In the genomic region with DNA sequence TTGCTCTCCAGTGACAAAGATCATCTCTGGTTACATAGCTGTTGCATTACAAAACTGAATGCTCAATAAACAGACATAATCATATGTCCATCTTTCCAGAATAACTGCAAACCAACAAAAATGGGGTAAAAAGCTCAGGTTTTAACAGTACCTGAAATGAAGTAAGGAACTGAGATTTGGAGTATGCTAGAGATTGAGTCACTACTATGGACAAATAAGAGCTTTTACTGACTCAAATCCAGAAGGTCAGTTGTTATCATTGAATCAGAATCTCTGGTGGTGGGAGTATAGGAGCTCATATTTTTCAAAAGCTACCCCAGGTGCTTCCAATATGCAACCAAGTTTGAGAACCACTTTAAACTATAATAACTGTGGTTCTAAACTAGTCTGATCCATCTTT, we compare ENCODE assay signal across 15 cellular contexts.
"Had no signal": no experiment of that assay in that cellular context is flagged by ENCODE, and none has a peak within 500 bp of the region (broad histone marks: within the 10 kb centered on the region; RNA-seq: fewer than 3 reads in every experiment).

No MANE protein-coding gene starts in this region.

- H3K27ac Mint-ChIP-seq: nephron progenitor cell had no signal

- H3K27me3 ChIP-seq: adrenal gland, breast epithelium, transverse colon, uterus had no signal

- H3K27ac ChIP-seq: adrenal gland, breast epithelium, coronary artery, lower lobe of right lung, transverse colon, uterus, VCaP had no signal

- ATAC-seq: lower lobe of right lung had no signal

- H3K9me3 Mint-ChIP-seq: nephron progenitor cell had no signal

- H3K4me1 ChIP-seq: breast epithelium, uterus had no signal

- H3K4me3 Mint-ChIP-seq: nephron progenitor cell had no signal

- DNase-seq: activated CD8-positive, alpha-beta memory T cell treated with anti-CD3 and anti-CD28 coated beads for 24 hours; activated CD8-positive, alpha-beta memory T cell treated with anti-CD3 and anti-CD28 coated beads, Interleukin-2, amount 50 U/mL, for 48 hours; adrenal gland; head of caudate nucleus; lower lobe of right lung; nephron progenitor cell; stimulated activated naive CD4-positive, alpha-beta T cell treated with Interleukin-2 at 50 U/mL for 16 hours; substantia nigra; SW 1271; T-helper 2 cell; transverse colon; uterus had no signal

- H3K4me3 ChIP-seq: adrenal gland, breast epithelium, coronary artery, lower lobe of right lung, transverse colon, uterus had no signal
